ENCODE assay signal across 24 cellular contexts in genomic region chr10:12583891-12584595, GRCh38.
"Had no signal": no experiment of that assay in that cellular context is flagged by ENCODE, and none has a peak within 500 bp of the region (broad histone marks: within the 10 kb centered on the region; RNA-seq: fewer than 3 reads in every experiment).

No MANE protein-coding gene starts in this region.

- H3K4me2 ChIP-seq: smooth muscle cell had no signal

- H3K36me3 Mint-ChIP-seq: mesothelial cell of epicardium; stimulated activated effector memory CD8-positive, alpha-beta T cell treated with anti-CD3 and anti-CD28 coated beads, Interleukin-12 subunit alpha, Interleukin-12 subunit beta, amount 100 ng/mL, for 72 hours had no signal

- H3K4me3 Mint-ChIP-seq: mesothelial cell of epicardium; natural killer cell; stimulated activated effector memory CD8-positive, alpha-beta T cell treated with anti-CD3 and anti-CD28 coated beads, Interleukin-12 subunit alpha, Interleukin-12 subunit beta, amount 100 ng/mL, for 72 hours; stimulated activated naive CD8-positive, alpha-beta T cell treated with anti-CD3 and anti-CD28 coated beads, Interleukin-15, Interleukin-2, amounts not matched to agents 100 ng/mL and 50 ng/mL, for 24 hours had no signal

- H3K27ac Mint-ChIP-seq: mesothelial cell of epicardium; natural killer cell; stimulated activated effector memory CD8-positive, alpha-beta T cell treated with anti-CD3 and anti-CD28 coated beads, Interleukin-12 subunit alpha, Interleukin-12 subunit beta, amount 100 ng/mL, for 72 hours; stimulated activated naive CD8-positive, alpha-beta T cell treated with anti-CD3 and anti-CD28 coated beads, Interleukin-15, Interleukin-2, amounts not matched to agents 100 ng/mL and 50 ng/mL, for 24 hours had no signal

- H3K27me3 Mint-ChIP-seq: stimulated activated naive CD8-positive, alpha-beta T cell treated with anti-CD3 and anti-CD28 coated beads, Interleukin-15, Interleukin-2, amounts not matched to agents 100 ng/mL and 50 ng/mL, for 24 hours had no signal

- H3K9me3 ChIP-seq: gastrocnemius medialis, pancreas, transverse colon had no signal

- DNase-seq: cerebellar nuclear complex; cortex of kidney; effector CD4-positive, alpha-beta T cell; foreskin fibroblast; gastrocnemius medialis; head of caudate nucleus; kidney; mesenchymal stem cell; natural killer cell; occipital lobe; pancreas; retina; stimulated activated CD4-positive, alpha-beta T cell treated with anti-CD3 and anti-CD28 coated beads, Interleukin-12 subunit alpha, Interleukin-12 subunit beta, amount 100 ng/mL, for 4 hours; stimulated activated CD4-positive, alpha-beta T cell treated with anti-CD3 and anti-CD28 coated beads, Interleukin-1b, Interleukin-23, amount 100 ng/mL, for 48 hours; stimulated activated CD4-positive, alpha-beta T cell treated with anti-CD3 and anti-CD28 coated beads, Interleukin-4, amount 100 ng/mL, for 24 hours; transverse colon had no signal

- H3K4me1 Mint-ChIP-seq: mesothelial cell of epicardium had no signal

- H3K27me3 ChIP-seq: gastrocnemius medialis, pancreas, suprapubic skin, transverse colon had no signal

- ATAC-seq: gastrocnemius medialis; left lobe of liver; natural killer cell; pancreas; sciatic nerve; stimulated activated effector memory CD8-positive, alpha-beta T cell treated with anti-CD3 and anti-CD28 coated beads, Interleukin-12 subunit alpha, Interleukin-12 subunit beta, amount 100 ng/mL, for 72 hours had no signal

- H3K36me3 ChIP-seq: gastrocnemius medialis, pancreas, suprapubic skin, transverse colon had no signal

- H3K9me3 Mint-ChIP-seq: stimulated activated naive CD8-positive, alpha-beta T cell treated with anti-CD3 and anti-CD28 coated beads, Interleukin-15, Interleukin-2, amounts not matched to agents 100 ng/mL and 50 ng/mL, for 24 hours had no signal

- H3K4me1 ChIP-seq: gastrocnemius medialis had no signal

- H3K4me3 ChIP-seq: gastrocnemius medialis, lung, pancreas, smooth muscle cell, suprapubic skin, transverse colon had no signal

- H3K27ac ChIP-seq: gastrocnemius medialis, pancreas, suprapubic skin, transverse colon had no signal
